1 cellular context compared by ENCODE assay signal in genomic region chr12:53427905-53428594, GRCh38.
TF ChIP-seq lines count a peak whose summit lies in the region.

No MANE protein-coding gene starts in this region.

TF ChIP-seq in IMR-90, 13 proteins besides CTCF, POLR2A, EP300 and RAD21:
- peak; percentile 41 for TF ChIP-seq CEBPB (IDR thresholded peaks at IDR 0.05; ENCODE audit: low read depth, low read length)
- TF ChIP-seq SMC3 (IDR thresholded peaks at IDR 0.05; ENCODE audit: low read depth, low read length): no peak
- no peak for TF ChIP-seq USF2 (IDR thresholded peaks at IDR 0.05; ENCODE audit: low read depth, low read length)
- no peak for TF ChIP-seq CHD1 (IDR thresholded peaks at IDR 0.05; ENCODE audit: low read depth, low read length)
- no peak for TF ChIP-seq RFX5 (IDR thresholded peaks at IDR 0.05; ENCODE audit: low read depth, low read length)
- TF ChIP-seq NFE2L2 (IDR thresholded peaks at IDR 0.05; ENCODE audit: low read depth, low read length): no peak
- peak; percentile 3; the same call in 1 of the 2 replicates for TF ChIP-seq MAFK (IDR thresholded peaks at IDR 0.05; ENCODE audit: low read depth, low read length)
- peak; percentile 24; the same call in 1 of the 2 replicates for TF ChIP-seq MAZ (IDR thresholded peaks at IDR 0.05; ENCODE audit: borderline replicate concordance, low read depth, low read length)
- TF ChIP-seq MXI1 (IDR thresholded peaks at IDR 0.05; ENCODE audit: borderline replicate concordance, low read depth, low read length): 0 out of 2 replicates have a peak, but pooled peaks have one; percentile 65
- TF ChIP-seq RCOR1 (IDR thresholded peaks at IDR 0.05; ENCODE audit: insufficient replicate concordance, low read length): peak; percentile 99
- TF ChIP-seq BHLHE40 (IDR thresholded peaks at IDR 0.05; ENCODE audit: low read depth, low read length): peak; percentile 83
- peak; percentile 96 for TF ChIP-seq FOS (IDR thresholded peaks at IDR 0.05; ENCODE audit: low read depth, low read length)
- TF ChIP-seq ELK1 (IDR thresholded peaks at IDR 0.05; ENCODE audit: borderline replicate concordance, low read depth, low read length): no peak
